Comparison of ENCODE assay signal across 2 cellular contexts in the genomic region with DNA sequence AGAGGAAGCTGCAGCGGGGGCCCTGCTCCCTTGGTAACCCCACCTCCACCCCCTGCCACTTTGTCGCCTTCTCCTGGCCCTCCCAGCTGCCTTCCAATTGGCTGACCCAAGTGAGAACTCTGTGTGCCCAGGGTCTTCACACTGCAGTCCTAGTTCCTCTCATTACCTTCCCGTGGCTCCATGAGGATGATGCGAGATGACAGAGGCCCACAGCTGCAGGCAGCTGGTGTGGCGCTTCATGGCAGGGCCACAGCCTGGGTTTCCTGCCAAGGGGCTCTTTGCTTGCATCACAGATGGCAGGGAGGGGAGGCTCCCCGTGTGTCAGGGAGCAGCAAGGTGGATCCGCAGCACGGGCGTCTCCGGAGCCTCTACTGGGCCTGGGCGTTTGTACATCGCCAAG.
TF ChIP-seq lines count a peak whose summit lies in the region.

No MANE protein-coding gene starts in this region.

TF ChIP-seq in IMR-90, 13 proteins besides CTCF, POLR2A, EP300 and RAD21:
- no peak for TF ChIP-seq CHD1 (IDR thresholded peaks at IDR 0.05; ENCODE audit: low read depth, low read length)
- TF ChIP-seq NFE2L2 (IDR thresholded peaks at IDR 0.05; ENCODE audit: low read depth, low read length): no peak
- no peak for TF ChIP-seq RCOR1 (IDR thresholded peaks at IDR 0.05; ENCODE audit: insufficient replicate concordance, low read length)
- TF ChIP-seq FOS (IDR thresholded peaks at IDR 0.05; ENCODE audit: low read depth, low read length): no peak
- TF ChIP-seq, protein P1, sequence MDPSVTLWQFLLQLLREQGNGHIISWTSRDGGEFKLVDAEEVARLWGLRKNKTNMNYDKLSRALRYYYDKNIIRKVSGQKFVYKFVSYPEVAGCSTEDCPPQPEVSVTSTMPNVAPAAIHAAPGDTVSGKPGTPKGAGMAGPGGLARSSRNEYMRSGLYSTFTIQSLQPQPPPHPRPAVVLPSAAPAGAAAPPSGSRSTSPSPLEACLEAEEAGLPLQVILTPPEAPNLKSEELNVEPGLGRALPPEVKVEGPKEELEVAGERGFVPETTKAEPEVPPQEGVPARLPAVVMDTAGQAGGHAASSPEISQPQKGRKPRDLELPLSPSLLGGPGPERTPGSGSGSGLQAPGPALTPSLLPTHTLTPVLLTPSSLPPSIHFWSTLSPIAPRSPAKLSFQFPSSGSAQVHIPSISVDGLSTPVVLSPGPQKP (IDR thresholded peaks at IDR 0.05; ENCODE audit: borderline replicate concordance, low read depth, low read length): no peak
- TF ChIP-seq BHLHE40 (IDR thresholded peaks at IDR 0.05; ENCODE audit: low read depth, low read length): no peak
- no peak for TF ChIP-seq MAFK (IDR thresholded peaks at IDR 0.05; ENCODE audit: low read depth, low read length)
- TF ChIP-seq SMC3 (IDR thresholded peaks at IDR 0.05; ENCODE audit: low read depth, low read length): no peak
- TF ChIP-seq, protein P2, sequence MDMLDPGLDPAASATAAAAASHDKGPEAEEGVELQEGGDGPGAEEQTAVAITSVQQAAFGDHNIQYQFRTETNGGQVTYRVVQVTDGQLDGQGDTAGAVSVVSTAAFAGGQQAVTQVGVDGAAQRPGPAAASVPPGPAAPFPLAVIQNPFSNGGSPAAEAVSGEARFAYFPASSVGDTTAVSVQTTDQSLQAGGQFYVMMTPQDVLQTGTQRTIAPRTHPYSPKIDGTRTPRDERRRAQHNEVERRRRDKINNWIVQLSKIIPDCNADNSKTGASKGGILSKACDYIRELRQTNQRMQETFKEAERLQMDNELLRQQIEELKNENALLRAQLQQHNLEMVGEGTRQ (IDR thresholded peaks at IDR 0.05; ENCODE audit: low read depth, low read length): no peak
- no peak for TF ChIP-seq MAZ (IDR thresholded peaks at IDR 0.05; ENCODE audit: borderline replicate concordance, low read depth, low read length)
- no peak for TF ChIP-seq RFX5 (IDR thresholded peaks at IDR 0.05; ENCODE audit: low read depth, low read length)
- TF ChIP-seq CEBPB (IDR thresholded peaks at IDR 0.05; ENCODE audit: low read depth, low read length): no peak
- no peak for TF ChIP-seq MXI1 (IDR thresholded peaks at IDR 0.05; ENCODE audit: borderline replicate concordance, low read depth, low read length)

TF ChIP-seq in GM12878, 131 proteins besides CTCF, POLR2A, EP300 and RAD21:
- no peak for TF ChIP-seq ZNF24 (IDR thresholded peaks at IDR 0.05)
- TF ChIP-seq SRF (IDR thresholded peaks at IDR 0.05; ENCODE audit: low read depth in 2 of 2, low read length in 2 of 2): no peak
- no peak for TF ChIP-seq FOXK2 (IDR thresholded peaks at IDR 0.05)
- TF ChIP-seq SPI1 (IDR thresholded peaks at IDR 0.05; ENCODE audit: borderline replicate concordance, insufficient read depth, low read depth, low read length): no peak
- no peak for TF ChIP-seq PAX8 (IDR thresholded peaks at IDR 0.05)
- TF ChIP-seq NR2C1 (IDR thresholded peaks at IDR 0.05): no peak
- no peak for TF ChIP-seq EED (IDR thresholded peaks at IDR 0.05; ENCODE audit: low read depth)
- no peak for TF ChIP-seq RCOR1 (conservative IDR thresholded peaks at IDR 0.05; ENCODE audit: low read depth, low read length)
- TF ChIP-seq BRCA1 (IDR thresholded peaks at IDR 0.05; ENCODE audit: low read depth, low read length): no peak
- TF ChIP-seq PAX5 (IDR thresholded peaks at IDR 0.05; ENCODE audit: borderline replicate concordance, low read depth, low read length): no peak
- TF ChIP-seq RUNX3 (IDR thresholded peaks at IDR 0.05; ENCODE audit: low read length): no peak
- TF ChIP-seq, protein P3, sequence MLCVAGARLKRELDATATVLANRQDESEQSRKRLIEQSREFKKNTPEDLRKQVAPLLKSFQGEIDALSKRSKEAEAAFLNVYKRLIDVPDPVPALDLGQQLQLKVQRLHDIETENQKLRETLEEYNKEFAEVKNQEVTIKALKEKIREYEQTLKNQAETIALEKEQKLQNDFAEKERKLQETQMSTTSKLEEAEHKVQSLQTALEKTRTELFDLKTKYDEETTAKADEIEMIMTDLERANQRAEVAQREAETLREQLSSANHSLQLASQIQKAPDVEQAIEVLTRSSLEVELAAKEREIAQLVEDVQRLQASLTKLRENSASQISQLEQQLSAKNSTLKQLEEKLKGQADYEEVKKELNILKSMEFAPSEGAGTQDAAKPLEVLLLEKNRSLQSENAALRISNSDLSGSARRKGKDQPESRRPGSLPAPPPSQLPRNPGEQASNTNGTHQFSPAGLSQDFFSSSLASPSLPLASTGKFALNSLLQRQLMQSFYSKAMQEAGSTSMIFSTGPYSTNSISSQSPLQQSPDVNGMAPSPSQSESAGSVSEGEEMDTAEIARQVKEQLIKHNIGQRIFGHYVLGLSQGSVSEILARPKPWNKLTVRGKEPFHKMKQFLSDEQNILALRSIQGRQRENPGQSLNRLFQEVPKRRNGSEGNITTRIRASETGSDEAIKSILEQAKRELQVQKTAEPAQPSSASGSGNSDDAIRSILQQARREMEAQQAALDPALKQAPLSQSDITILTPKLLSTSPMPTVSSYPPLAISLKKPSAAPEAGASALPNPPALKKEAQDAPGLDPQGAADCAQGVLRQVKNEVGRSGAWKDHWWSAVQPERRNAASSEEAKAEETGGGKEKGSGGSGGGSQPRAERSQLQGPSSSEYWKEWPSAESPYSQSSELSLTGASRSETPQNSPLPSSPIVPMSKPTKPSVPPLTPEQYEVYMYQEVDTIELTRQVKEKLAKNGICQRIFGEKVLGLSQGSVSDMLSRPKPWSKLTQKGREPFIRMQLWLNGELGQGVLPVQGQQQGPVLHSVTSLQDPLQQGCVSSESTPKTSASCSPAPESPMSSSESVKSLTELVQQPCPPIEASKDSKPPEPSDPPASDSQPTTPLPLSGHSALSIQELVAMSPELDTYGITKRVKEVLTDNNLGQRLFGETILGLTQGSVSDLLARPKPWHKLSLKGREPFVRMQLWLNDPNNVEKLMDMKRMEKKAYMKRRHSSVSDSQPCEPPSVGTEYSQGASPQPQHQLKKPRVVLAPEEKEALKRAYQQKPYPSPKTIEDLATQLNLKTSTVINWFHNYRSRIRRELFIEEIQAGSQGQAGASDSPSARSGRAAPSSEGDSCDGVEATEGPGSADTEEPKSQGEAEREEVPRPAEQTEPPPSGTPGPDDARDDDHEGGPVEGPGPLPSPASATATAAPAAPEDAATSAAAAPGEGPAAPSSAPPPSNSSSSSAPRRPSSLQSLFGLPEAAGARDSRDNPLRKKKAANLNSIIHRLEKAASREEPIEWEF (IDR thresholded peaks at IDR 0.05; ENCODE audit: insufficient replicate concordance, low read depth, low read length): no peak
- TF ChIP-seq CBX3 (IDR thresholded peaks at IDR 0.05; ENCODE audit: borderline replicate concordance, low read depth): no peak
- TF ChIP-seq PML (IDR thresholded peaks at IDR 0.05; ENCODE audit: low read length): no peak
- TF ChIP-seq, protein P4, sequence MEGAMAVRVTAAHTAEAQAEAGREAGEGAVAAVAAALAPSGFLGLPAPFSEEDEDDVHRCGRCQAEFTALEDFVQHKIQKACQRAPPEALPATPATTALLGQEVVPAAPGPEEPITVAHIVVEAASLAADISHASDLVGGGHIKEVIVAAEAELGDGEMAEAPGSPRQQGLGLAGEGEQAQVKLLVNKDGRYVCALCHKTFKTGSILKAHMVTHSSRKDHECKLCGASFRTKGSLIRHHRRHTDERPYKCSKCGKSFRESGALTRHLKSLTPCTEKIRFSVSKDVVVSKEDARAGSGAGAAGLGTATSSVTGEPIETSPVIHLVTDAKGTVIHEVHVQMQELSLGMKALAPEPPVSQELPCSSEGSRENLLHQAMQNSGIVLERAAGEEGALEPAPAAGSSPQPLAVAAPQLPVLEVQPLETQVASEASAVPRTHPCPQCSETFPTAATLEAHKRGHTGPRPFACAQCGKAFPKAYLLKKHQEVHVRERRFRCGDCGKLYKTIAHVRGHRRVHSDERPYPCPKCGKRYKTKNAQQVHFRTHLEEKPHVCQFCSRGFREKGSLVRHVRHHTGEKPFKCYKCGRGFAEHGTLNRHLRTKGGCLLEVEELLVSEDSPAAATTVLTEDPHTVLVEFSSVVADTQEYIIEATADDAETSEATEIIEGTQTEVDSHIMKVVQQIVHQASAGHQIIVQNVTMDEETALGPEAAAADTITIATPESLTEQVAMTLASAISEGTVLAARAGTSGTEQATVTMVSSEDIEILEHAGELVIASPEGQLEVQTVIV (IDR thresholded peaks at IDR 0.05; ENCODE audit: borderline replicate concordance, partially characterized antibody): no peak
- no peak for TF ChIP-seq RBBP5 (conservative IDR thresholded peaks at IDR 0.05)
- TF ChIP-seq TCF7 (IDR thresholded peaks at IDR 0.05; ENCODE audit: borderline replicate concordance): no peak
- no peak for TF ChIP-seq STAT1 (conservative IDR thresholded peaks at IDR 0.05)
- no peak for TF ChIP-seq ZNF207 (IDR thresholded peaks at IDR 0.05; ENCODE audit: borderline replicate concordance)
